8 cellular contexts compared by ENCODE assay signal in the genomic region with DNA sequence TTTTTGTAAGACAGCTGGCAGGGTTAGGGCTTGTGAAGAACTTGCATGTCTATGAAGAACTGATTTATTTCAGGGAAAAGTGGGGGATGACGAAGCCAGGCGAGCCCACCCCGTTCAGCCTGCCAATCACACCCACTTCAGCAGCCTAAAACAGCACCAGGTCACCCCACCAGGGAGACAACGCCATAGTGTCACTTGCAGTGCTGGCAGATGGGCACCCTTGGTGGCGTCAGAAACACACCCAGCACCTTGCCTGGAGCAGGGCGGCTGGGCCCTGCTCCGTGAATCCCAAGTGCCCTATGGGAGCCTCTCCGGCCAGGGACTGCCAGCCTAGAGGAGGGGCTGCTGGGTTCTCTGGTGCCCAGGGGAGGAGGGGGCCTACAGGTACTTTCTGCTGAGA. TPM values are rescaled to one million over a fixed set of nuclear protein-coding genes. Genes with fewer than 3 reads are reported as not detected.
DNase-seq lines count a peak whose midpoint lies in the region; ATAC-seq and TF ChIP-seq lines count a peak whose summit lies in the region.
"Had no signal": no experiment of that assay in that cellular context is flagged by ENCODE, and none has a peak within 500 bp of the region (broad histone marks: within the 10 kb centered on the region; RNA-seq: fewer than 3 reads in every experiment).

No MANE protein-coding gene starts in this region.

- peak overlapping the region in 3 of 8 donors; percentile 25 to 97 (median 29) for H3K4me3 ChIP-seq in spleen
- H3K4me3 ChIP-seq: lung had no signal

- peak overlapping the region; percentile 87 to 94 (median 91); a peak in 5 of 7 replicates for H3K27ac Mint-ChIP-seq in H9
- H3K27ac Mint-ChIP-seq in T-cell, result peak overlapping the region; percentile 94 to 96
- H3K27ac Mint-ChIP-seq in glutamatergic neuron (ENCODE audit: unreplicated experiment), result peak overlapping the region; percentile 48

- H3K27me3 ChIP-seq in H9 (ENCODE audit: insufficient read depth, low read length), result no peaks in the 10 kb centered on the region
- no peaks in the 10 kb centered on the region for H3K27me3 ChIP-seq in spleen (replicated peaks in 1 of 7)

- CTCF ChIA-PET in T-cell (lab: Charles Lee), result no interaction called here

- no peak overlapping the region for H4K5ac ChIP-seq in H9 (ENCODE audit: insufficient read length, low read depth, low read length)

- in situ Hi-C loops in ACHN (cut with HindIII; ENCODE audit: low pct_ligation_motif_present, low pct_unique_long_range_greater_than_20kb, low sequenced_read_pairs), result no loop called here

- H3K23me2 ChIP-seq in H9 (ENCODE audit: insufficient read length, low read depth, low read length, poor library complexity, severe bottlenecking), result peaks cover 20% of the 10 kb centered on the region

- intact Hi-C loops in spleen (cut with DNase I; ENCODE audit: low total_unique reads), result loop anchor here (10.0 kb wide), 1 partner anchor 111 kb away; a partner anchor contains a TSS

- DNase-seq in H9 (peak; percentile 35), T-cell (no peak), glutamatergic neuron (no peak), spleen (no peak), ACHN (no peak), MV-4-11 (lab: John Stamatoyannopoulos, UW) (no peak)
- DNase-seq in effector CD8-positive, alpha-beta T cell (lab: John Stamatoyannopoulos, UW), result no peak

- no peak overlapping the region for H3K4me2 ChIP-seq in H9 (ENCODE audit: insufficient read depth, insufficient read length, low read length)

- H3K36me3 ChIP-seq in spleen, result peaks cover 3 to 46% (median 38%) of the 10 kb centered on the region in 6 donors

- H2BK5ac ChIP-seq in H9 (ENCODE audit: insufficient read length, low read length), result no peak overlapping the region

- no peak overlapping the region for H4K91ac ChIP-seq in H9 (ENCODE audit: insufficient read length, low read depth, low read length)

- H3K23ac ChIP-seq in H9 (ENCODE audit: insufficient read length, low read depth, low read length), result no peak overlapping the region

- WGBS in H9 (ENCODE audit: extremely low coverage, insufficient read length, low lambda C conversion rate), result no CpG with 5 or more reads among the region's 8 CpGs
- WGBS in spleen, 5 donors, result 68 to 84% (median 80%) methylated on average over 6 to 8 of the region's 8 CpGs

- H2AFZ ChIP-seq in H9 (ENCODE audit: low read length), result no peak overlapping the region

- H4K20me1 ChIP-seq in H9 (ENCODE audit: control insufficient read depth, insufficient read depth, insufficient read length), result no peaks in the 10 kb centered on the region

- H2AK5ac ChIP-seq in H9 (ENCODE audit: insufficient read length, low read length), result no peak overlapping the region

- H3K4me3 Mint-ChIP-seq in H9, result peak overlapping the region in 1 of 2 experiments; percentile 11; a peak in 2 of 5 replicates
- H3K4me3 Mint-ChIP-seq in T-cell, result peak overlapping the region; percentile 39 to 67 (median 43)
- no peak overlapping the region for H3K4me3 Mint-ChIP-seq in glutamatergic neuron (ENCODE audit: unreplicated experiment)

- H2BK12ac ChIP-seq in H9 (ENCODE audit: insufficient read length, low read depth, low read length), result no peak overlapping the region

- H3T11ph ChIP-seq in H9 (ENCODE audit: low read length), result no peak overlapping the region

- no peaks in the 10 kb centered on the region; the same call in 1 of the 2 replicates for H3K27me3 Mint-ChIP-seq in H9 (ENCODE audit: low read depth)
- no peaks in the 10 kb centered on the region for H3K27me3 Mint-ChIP-seq in T-cell
- peaks cover 27% of the 10 kb centered on the region for H3K27me3 Mint-ChIP-seq in glutamatergic neuron (ENCODE audit: unreplicated experiment)

- H3K36me3 Mint-ChIP-seq in H9 (ENCODE audit: insufficient read depth in 1 of 3, low read depth in 3 of 3), result peaks cover 23 to 38% (median 34%) of the 10 kb centered on the region in 3 experiments; a peak in 6 of 7 replicates
- H3K36me3 Mint-ChIP-seq in T-cell, result peaks cover 29% of the 10 kb centered on the region
- H3K36me3 Mint-ChIP-seq in glutamatergic neuron (ENCODE audit: unreplicated experiment), result no peaks in the 10 kb centered on the region

- no peak overlapping the region for H3K18ac ChIP-seq in H9 (ENCODE audit: insufficient read length, low read depth, low read length)

- no peak overlapping the region for H3K56ac ChIP-seq in H9 (ENCODE audit: insufficient read length, low read depth, low read length)

- no peak for TF ChIP-seq POLR2A in spleen (IDR thresholded peaks at IDR 0.05)

- H3K9me3 ChIP-seq in H9 (ENCODE audit: control insufficient read depth, low read depth, low read length), result no peaks in the 10 kb centered on the region
- no peaks in the 10 kb centered on the region for H3K9me3 ChIP-seq in spleen

- POLR2A ChIA-PET in T-cell (lab: Charles Lee), result no interaction called here

- no peaks in the 10 kb centered on the region for H3K79me2 ChIP-seq in H9 (ENCODE audit: insufficient read depth, low read length)

- H3K9ac ChIP-seq in H9 (ENCODE audit: extremely low read depth, insufficient read length, low read length), result no peak overlapping the region

- H3K14ac ChIP-seq in H9 (ENCODE audit: insufficient read depth, low read length), result no peak overlapping the region; the same call in 1 of the 2 replicates

- H3K9me3 Mint-ChIP-seq in H9, result no peaks in the 10 kb centered on the region; a peak in 1 of 5 replicates
- H3K9me3 Mint-ChIP-seq in T-cell, result no peaks in the 10 kb centered on the region
- H3K9me3 Mint-ChIP-seq in glutamatergic neuron (ENCODE audit: unreplicated experiment), result peaks cover 25% of the 10 kb centered on the region

- H3K4ac ChIP-seq in H9 (ENCODE audit: low read depth, low read length), result no peak overlapping the region

- H4K8ac ChIP-seq in H9 (replicated peaks; ENCODE audit: insufficient read length, low read depth, low read length), result no peak overlapping the region

- peaks cover 13% of the 10 kb centered on the region; the same call in 1 of the 2 replicates for H3K4me1 ChIP-seq in H9 (ENCODE audit: insufficient read depth, low read length)
- H3K4me1 ChIP-seq in spleen, result peaks cover 48 to 88% (median 56%) of the 10 kb centered on the region in 6 donors

- peaks cover 3% of the 10 kb centered on the region for H3K79me1 ChIP-seq in H9 (ENCODE audit: insufficient read depth, low read depth, low read length, poor library complexity, severe bottlenecking)

- no peak overlapping the region for H2BK15ac ChIP-seq in H9 (ENCODE audit: low read depth, low read length)

- H2BK120ac ChIP-seq in H9 (ENCODE audit: low read depth, low read length, poor library complexity, severe bottlenecking), result no peak overlapping the region

- TF ChIP-seq CTCF in H9 (conservative IDR thresholded peaks at IDR 0.05) (no peak), glutamatergic neuron (IDR thresholded peaks at IDR 0.05; ENCODE audit: partially characterized antibody, unreplicated experiment) (no peak), spleen (IDR thresholded peaks at IDR 0.05 in 8 of 11, conservative IDR thresholded peaks at IDR 0.05 in 3 of 11) (no peak)

- H3K4me1 Mint-ChIP-seq in H9, result peaks cover 32 to 39% of the 10 kb centered on the region in 2 experiments
- peaks cover 39 to 50% (median 46%) of the 10 kb centered on the region in 3 donors for H3K4me1 Mint-ChIP-seq in T-cell
- H3K4me1 Mint-ChIP-seq in glutamatergic neuron (ENCODE audit: low read depth, unreplicated experiment), result peaks cover 18% of the 10 kb centered on the region

- no peak for ATAC-seq in T-cell (replicated peaks in 1 of 4)

- H2BK20ac ChIP-seq in H9 (ENCODE audit: low read depth, low read length, poor library complexity, severe bottlenecking), result no peak overlapping the region

- H3K27ac ChIP-seq in H9 (ENCODE audit: insufficient read length, low read depth, low read length), result no peak overlapping the region
- H3K27ac ChIP-seq in spleen, result peak overlapping the region; percentile 90 to 99 (median 95)

RNA-seq across cellular contexts. Expression of a gene that starts 5.0 kb away (rescaled TPM):
- total RNA-seq in H9 (2021) (104 and 105 TPM in 2 replicates), T-cell (10 to 100 TPM; 45.6 to 68.2 (median 58.0) TPM), glutamatergic neuron (ENCODE audit: unreplicated experiment) (66.0 TPM), spleen (100 to 1,000 TPM; 155 to 271 (median 207) TPM)
- polyA plus RNA-seq in spleen, result 100 to 1,000 TPM in 1 of 3 donors, 10 to 100 TPM in 2; 62.6 to 155 (median 83.8) TPM

RNA-seq across cellular contexts. Expression of a gene that starts 59.2 kb away (rescaled TPM):
- total RNA-seq in H9 (2021) (49.5 and 50.1 TPM in 2 replicates), T-cell (100 to 1,000 TPM; 109 to 243 (median 182) TPM), glutamatergic neuron (ENCODE audit: unreplicated experiment) (62.8 TPM), spleen (100 to 1,000 TPM in 1 of 7 donors, 10 to 100 TPM in 6; 54.2 to 101 (median 77.1) TPM)
- 100 to 1,000 TPM in 1 of 3 donors, 10 to 100 TPM in 2; 29.3 to 123 (median 70.1) TPM for polyA plus RNA-seq in spleen
